ENCODE assay signal across 23 cellular contexts in genomic region chr10:118321724-118322575, GRCh38. TPM values are rescaled to one million over a fixed set of nuclear protein-coding genes. Genes with fewer than 3 reads are reported as not detected.
DNase-seq lines count a peak whose midpoint lies in the region; ATAC-seq and TF ChIP-seq lines count a peak whose summit lies in the region.
"Had no signal": no experiment of that assay in that cellular context is flagged by ENCODE, and none has a peak within 500 bp of the region (broad histone marks: within the 10 kb centered on the region; RNA-seq: fewer than 3 reads in every experiment).

No MANE protein-coding gene starts in this region.

- H3K4me3 ChIP-seq in heart left ventricle (no peak overlapping the region), coronary artery (no peak overlapping the region), uterus (no peak overlapping the region), SJCRH30 (no peak overlapping the region)
- H3K4me3 ChIP-seq in effector memory CD4-positive, alpha-beta T cell (ENCODE audit: insufficient read depth, low read depth, low read length, poor library complexity, severe bottlenecking), result no peak overlapping the region
- H3K4me3 ChIP-seq: A549, colonic mucosa, MG63 had no signal

- H3K27ac ChIP-seq in heart left ventricle (peak overlapping the region in 7 of 12 donors; percentile 4 to 34 (median 19)), coronary artery (peak overlapping the region; percentile 19 to 59), uterus (peak overlapping the region; percentile 32 to 51), SJCRH30 (no peak overlapping the region)
- H3K27ac ChIP-seq in effector memory CD4-positive, alpha-beta T cell (ENCODE audit: insufficient read depth, low read length, poor library complexity, severe bottlenecking), result no peak overlapping the region
- H3K27ac ChIP-seq: A549, C4-2B, colonic mucosa, parathyroid adenoma had no signal

- H3K4me3 Mint-ChIP-seq in nephron, result no peak overlapping the region
- H3K4me3 Mint-ChIP-seq: activated CD8-positive, alpha-beta T cell treated with anti-CD3 and anti-CD28 coated beads for 36 hours; activated naive CD4-positive, alpha-beta T cell treated with anti-CD3 and anti-CD28 coated beads, Interleukin-2, amount 10 ng/mL, durations not matched to agents 7 days and 5 days; activated T-cell treated with anti-CD3 and anti-CD28 coated beads, Interleukin-2, amount 50 U/mL, for 4 hours; naive thymus-derived CD8-positive, alpha-beta T cell; stimulated activated effector memory CD8-positive, alpha-beta T cell treated with anti-CD3 and anti-CD28 coated beads, Interleukin-12 subunit alpha, Interleukin-12 subunit beta, amount 100 ng/mL, for 72 hours had no signal

- intact Hi-C loops in heart left ventricle (cut with DNase I), result loop anchor here in 1 of 10 donors (10.0 kb wide), 1 partner anchor 287 kb away; no protein-coding TSS in a partner anchor
- intact Hi-C loops in left ventricle myocardium superior (cut with micrococcal nuclease), result no loop called here
- intact Hi-C loops in uterus (cut with DNase I; ENCODE audit: low total_unique reads), result no loop called here

- no peak for TF ChIP-seq POLR2A in heart left ventricle (IDR thresholded peaks at IDR 0.05)
- TF ChIP-seq POLR2A in uterus (IDR thresholded peaks at IDR 0.05), result no peak

- DNase-seq in heart left ventricle (no peak), left ventricle myocardium superior (no peak), coronary artery (ENCODE audit: low spot score) (no peak), uterus (no peak), SJCRH30 (no peak)
- DNase-seq in NK-92 treated with Interleukin-12 subunit alpha and Interleukin-12 subunit beta, amount 100 ng/mL, for 24 hours (lab: John Stamatoyannopoulos, UW), result no peak
- no peak for DNase-seq in effector memory CD4-positive, alpha-beta T cell
- DNase-seq: activated CD8-positive, alpha-beta T cell treated with anti-CD3 and anti-CD28 coated beads for 36 hours; activated naive CD4-positive, alpha-beta T cell treated with anti-CD3 and anti-CD28 coated beads, Interleukin-2, amount 10 ng/mL, durations not matched to agents 7 days and 5 days; activated T-cell treated with anti-CD3 and anti-CD28 coated beads, Interleukin-2, amount 50 U/mL, for 4 hours; colonic mucosa; hypothalamus; mesendoderm; MG63; naive thymus-derived CD8-positive, alpha-beta T cell; NCI-H1436; NCI-H524 treated with DMSO at 0.1 percent for 48 hours had no signal

- H3K27me3 ChIP-seq in heart left ventricle (no peaks in the 10 kb centered on the region), uterus (no peaks in the 10 kb centered on the region), SJCRH30 (no peaks in the 10 kb centered on the region)
- H3K27me3 ChIP-seq in effector memory CD4-positive, alpha-beta T cell (replicated peaks; ENCODE audit: control insufficient read depth, insufficient read depth, low read length, poor library complexity, severe bottlenecking), result no peaks in the 10 kb centered on the region
- H3K27me3 ChIP-seq: colonic mucosa, MG63 had no signal

- H3K4me1 ChIP-seq in heart left ventricle, result peaks cover 0 to 22% (median 11%) of the 10 kb centered on the region in 12 donors
- no peaks in the 10 kb centered on the region for H3K4me1 ChIP-seq in uterus
- H3K4me1 ChIP-seq in SJCRH30, result no peaks in the 10 kb centered on the region
- no peaks in the 10 kb centered on the region for H3K4me1 ChIP-seq in effector memory CD4-positive, alpha-beta T cell (ENCODE audit: control insufficient read depth, insufficient read depth, low read length, poor library complexity, severe bottlenecking)
- H3K4me1 ChIP-seq: A549, colonic mucosa, parathyroid adenoma had no signal

- no peak for ATAC-seq in heart left ventricle
- no peak for ATAC-seq in left ventricle myocardium superior
- ATAC-seq: A549; activated CD8-positive, alpha-beta T cell treated with anti-CD3 and anti-CD28 coated beads for 36 hours; activated T-cell treated with anti-CD3 and anti-CD28 coated beads, Interleukin-2, amount 50 U/mL, for 4 hours; naive thymus-derived CD8-positive, alpha-beta T cell; sciatic nerve; stimulated activated effector memory CD8-positive, alpha-beta T cell treated with anti-CD3 and anti-CD28 coated beads, Interleukin-12 subunit alpha, Interleukin-12 subunit beta, amount 100 ng/mL, for 72 hours had no signal

- no peaks in the 10 kb centered on the region for H3K9me3 ChIP-seq in heart left ventricle
- no peaks in the 10 kb centered on the region for H3K9me3 ChIP-seq in uterus
- H3K9me3 ChIP-seq in SJCRH30 (replicated peaks), result no peaks in the 10 kb centered on the region
- H3K9me3 ChIP-seq in effector memory CD4-positive, alpha-beta T cell (ENCODE audit: control insufficient read depth, low read length), result no peaks in the 10 kb centered on the region
- H3K9me3 ChIP-seq: A549, colonic mucosa, MG63 had no signal

- H3K27ac Mint-ChIP-seq in nephron, result peak overlapping the region; percentile 12 to 30 (median 14)
- H3K27ac Mint-ChIP-seq: activated CD8-positive, alpha-beta T cell treated with anti-CD3 and anti-CD28 coated beads for 36 hours; activated naive CD4-positive, alpha-beta T cell treated with anti-CD3 and anti-CD28 coated beads, Interleukin-2, amount 10 ng/mL, durations not matched to agents 7 days and 5 days; stimulated activated effector memory CD8-positive, alpha-beta T cell treated with anti-CD3 and anti-CD28 coated beads, Interleukin-12 subunit alpha, Interleukin-12 subunit beta, amount 100 ng/mL, for 72 hours had no signal

- WGBS in heart left ventricle, 4 donors, result 43 to 73% (median 46%) methylated on average over 6 of the region's 6 CpGs

- H3K36me3 ChIP-seq in heart left ventricle, result peaks cover 0 to 97% (median 74%) of the 10 kb centered on the region in 9 donors
- no peaks in the 10 kb centered on the region for H3K36me3 ChIP-seq in uterus
- peaks cover 41% of the 10 kb centered on the region for H3K36me3 ChIP-seq in SJCRH30
- peaks cover 41% of the 10 kb centered on the region for H3K36me3 ChIP-seq in effector memory CD4-positive, alpha-beta T cell (ENCODE audit: control insufficient read depth, insufficient read depth, low read length)

- H3K27me3 Mint-ChIP-seq in nephron (ENCODE audit: low read depth), result no peaks in the 10 kb centered on the region
- H3K27me3 Mint-ChIP-seq: activated CD8-positive, alpha-beta T cell treated with anti-CD3 and anti-CD28 coated beads for 36 hours; activated naive CD4-positive, alpha-beta T cell treated with anti-CD3 and anti-CD28 coated beads, Interleukin-2, amount 10 ng/mL, durations not matched to agents 7 days and 5 days; naive thymus-derived CD8-positive, alpha-beta T cell had no signal

- TF ChIP-seq CTCF in heart left ventricle (IDR thresholded peaks at IDR 0.05) (no peak), coronary artery (IDR thresholded peaks at IDR 0.05) (no peak), nephron (IDR thresholded peaks at IDR 0.05; ENCODE audit: unreplicated experiment in 3 of 3) (no peak), uterus (IDR thresholded peaks at IDR 0.05) (no peak)

- H3K36me3 Mint-ChIP-seq in nephron (ENCODE audit: low read depth), result peaks cover 50% of the 10 kb centered on the region

- peaks cover 13% of the 10 kb centered on the region for H3K4me1 Mint-ChIP-seq in nephron
- H3K4me1 Mint-ChIP-seq: activated naive CD4-positive, alpha-beta T cell treated with anti-CD3 and anti-CD28 coated beads, Interleukin-2, amount 10 ng/mL, durations not matched to agents 7 days and 5 days; stimulated activated effector memory CD8-positive, alpha-beta T cell treated with anti-CD3 and anti-CD28 coated beads, Interleukin-12 subunit alpha, Interleukin-12 subunit beta, amount 100 ng/mL, for 72 hours had no signal

- H3K9me3 Mint-ChIP-seq in nephron, result no peaks in the 10 kb centered on the region
- H3K9me3 Mint-ChIP-seq: activated CD8-positive, alpha-beta T cell treated with anti-CD3 and anti-CD28 coated beads for 36 hours; activated naive CD4-positive, alpha-beta T cell treated with anti-CD3 and anti-CD28 coated beads, Interleukin-2, amount 10 ng/mL, durations not matched to agents 7 days and 5 days; activated T-cell treated with anti-CD3 and anti-CD28 coated beads, Interleukin-2, amount 50 U/mL, for 4 hours; naive thymus-derived CD8-positive, alpha-beta T cell; stimulated activated effector memory CD8-positive, alpha-beta T cell treated with anti-CD3 and anti-CD28 coated beads, Interleukin-12 subunit alpha, Interleukin-12 subunit beta, amount 100 ng/mL, for 72 hours had no signal

RNA-seq across cellular contexts. Expression of gene FAM204A, which starts 20.2 kb away (rescaled TPM):
- 10 to 100 TPM; 41.0 to 75.1 (median 58.3) TPM for total RNA-seq in heart left ventricle
- polyA plus RNA-seq in heart left ventricle, result 10 to 100 TPM; 21.8 to 55.9 TPM
- total RNA-seq in left ventricle myocardium superior, result 54.0 TPM
- total RNA-seq in uterus, result 10 to 100 TPM in 3 of 4 donors, 1 to 10 TPM in 1; 6.8 to 99.0 (median 51.3) TPM
- total RNA-seq in SJCRH30 (2014; rRNA removed; shearing (Covaris generic)), result 50.3 and 59.5 TPM in 2 replicates

Comparison
In these comparisons a context has a peak if more than half of its experiments do, and no peak if none do; other contexts are left out.
1. H3K27ac ChIP-seq: peak in heart left ventricle (7 of 12), coronary artery (2 of 2) and uterus (2 of 2); none in SJCRH30 (single experiment) and effector memory CD4-positive, alpha-beta T cell (single experiment).